In genomic region chr4:171981185-171981584, GRCh38 we compare ENCODE assay signal across 24 cellular contexts.
"Had no signal": no experiment of that assay in that cellular context is flagged by ENCODE, and none has a peak within 500 bp of the region (broad histone marks: within the 10 kb centered on the region; RNA-seq: fewer than 3 reads in every experiment).

No MANE protein-coding gene starts in this region.

- H3K9me3 Mint-ChIP-seq: mesothelial cell of epicardium, neural crest cell, type B pancreatic cell had no signal

- H3K79me2 ChIP-seq: hepatocyte, parathyroid adenoma had no signal

- H3K27ac Mint-ChIP-seq: memory B cell; mesothelial cell of epicardium; naive B cell; natural killer cell treated with Interleukin-12 subunit alpha and Interleukin-12 subunit beta and Interleukin-15 and Interleukin-18, amount 100 ng/mL, for 72 hours; stimulated activated effector memory CD8-positive, alpha-beta T cell treated with anti-CD3 and anti-CD28 coated beads, Interleukin-12 subunit alpha, Interleukin-12 subunit beta, amount 100 ng/mL, for 72 hours; type B pancreatic cell had no signal

- H3K4me2 ChIP-seq: hepatocyte had no signal

- H2AFZ ChIP-seq: hepatocyte, parathyroid adenoma had no signal

- H3K4me1 ChIP-seq: lower lobe of right lung, parathyroid adenoma, prostate gland, sigmoid colon, stomach, thyroid gland had no signal

- H3K36me3 ChIP-seq: lower lobe of right lung, prostate gland, sigmoid colon, stomach, thyroid gland had no signal

- H3K9ac ChIP-seq: parathyroid adenoma had no signal

- H3K9me3 ChIP-seq: lower lobe of right lung, mucosa of descending colon, prostate gland, sigmoid colon, stomach, thyroid gland had no signal

- H3K36me3 Mint-ChIP-seq: memory B cell; mesothelial cell of epicardium; naive B cell; natural killer cell treated with Interleukin-12 subunit alpha and Interleukin-12 subunit beta and Interleukin-15 and Interleukin-18, amount 100 ng/mL, for 72 hours; stimulated activated effector memory CD8-positive, alpha-beta T cell treated with anti-CD3 and anti-CD28 coated beads, Interleukin-12 subunit alpha, Interleukin-12 subunit beta, amount 100 ng/mL, for 72 hours; type B pancreatic cell had no signal

- H3K27ac ChIP-seq: hepatocyte, lower lobe of right lung, parathyroid adenoma, prostate gland, sigmoid colon, stomach, thyroid gland had no signal

- H3K4me3 Mint-ChIP-seq: memory B cell; mesothelial cell of epicardium; naive B cell; natural killer cell treated with Interleukin-12 subunit alpha and Interleukin-12 subunit beta and Interleukin-15 and Interleukin-18, amount 100 ng/mL, for 72 hours; neural crest cell; stimulated activated effector memory CD8-positive, alpha-beta T cell treated with anti-CD3 and anti-CD28 coated beads, Interleukin-12 subunit alpha, Interleukin-12 subunit beta, amount 100 ng/mL, for 72 hours; type B pancreatic cell had no signal

- H3K4me1 Mint-ChIP-seq: memory B cell; naive B cell; neural crest cell; stimulated activated effector memory CD8-positive, alpha-beta T cell treated with anti-CD3 and anti-CD28 coated beads, Interleukin-12 subunit alpha, Interleukin-12 subunit beta, amount 100 ng/mL, for 72 hours had no signal

- H3K4me3 ChIP-seq: hepatocyte, lower lobe of right lung, mucosa of descending colon, prostate gland, sigmoid colon, stomach, thyroid gland had no signal

- H3K27me3 ChIP-seq: hepatocyte, sigmoid colon, stomach, thyroid gland had no signal

- DNase-seq: cortex of kidney; effector CD4-positive, alpha-beta T cell; head of caudate nucleus; kidney glomerular epithelial cell; left ventricle myocardium superior; lower lobe of right lung; mucosa of descending colon; naive B cell; right cardiac atrium; sigmoid colon; stimulated activated CD4-positive, alpha-beta T cell treated with anti-CD3 and anti-CD28 coated beads, Interleukin-2, amount 100 ng/mL, for 24 hours; stimulated activated CD4-positive, alpha-beta T cell treated with anti-CD3 and anti-CD28 coated beads, Interleukin-4, amount 100 ng/mL, for 24 hours; stimulated activated naive CD4-positive, alpha-beta T cell treated with Interleukin-2 at 50 U/mL for 16 hours; stomach; thyroid gland had no signal

- H3K27me3 Mint-ChIP-seq: memory B cell; naive B cell; natural killer cell treated with Interleukin-12 subunit alpha and Interleukin-12 subunit beta and Interleukin-15 and Interleukin-18, amount 100 ng/mL, for 72 hours; type B pancreatic cell had no signal
